In genomic region chr1:46244656-46245371, GRCh38 we compare ENCODE assay signal across 9 cellular contexts. TPM values are rescaled to one million over a fixed set of nuclear protein-coding genes. Genes with fewer than 3 reads are reported as not detected.
A peak's percentile ranks its signal among the peaks of the same experiment; 100 is the strongest.
DNase-seq lines count a peak whose midpoint lies in the region; ATAC-seq, FAIRE-seq and TF ChIP-seq lines count a peak whose summit lies in the region.
"Had no signal": no experiment of that assay in that cellular context is flagged by ENCODE, and none has a peak within 500 bp of the region (broad histone marks: within the 10 kb centered on the region; RNA-seq: fewer than 3 reads in every experiment).

No MANE protein-coding gene starts in this region.

- 64 to 68% methylated on average over 3 of the region's 3 CpGs for WGBS in upper lobe of left lung, 2 donors

- no peak for DNase-seq in D721Med (ENCODE audit: insufficient read length, low spot score)
- DNase-seq in H7: peak; percentile 68
- peak; percentile 70 for DNase-seq in SK-MEL-5 (ENCODE audit: low read depth, low spot score)
- DNase-seq in iris pigment epithelial cell (ENCODE audit: low read depth): peak; percentile 22
- DNase-seq in upper lobe of left lung: no peak
- no peak for DNase-seq in tibial artery
- DNase-seq in activated CD4-positive, alpha-beta T cell treated with anti-CD3 and anti-CD28 coated beads for 4 hours: no peak

- H3K27ac ChIP-seq in upper lobe of left lung (no peak overlapping the region), tibial artery (no peak overlapping the region)
- H3K27ac ChIP-seq: SJCRH30 had no signal

- H3K4me3 ChIP-seq in H7 (ENCODE audit: insufficient read depth, low read depth, low read length) (no peak overlapping the region), upper lobe of left lung (no peak overlapping the region), tibial artery (no peak overlapping the region)
- H3K4me3 ChIP-seq: SJCRH30 had no signal

- intact Hi-C loops in tibial artery (cut with DNase I; ENCODE audit: low total_unique reads): loop anchor here (5.0 to 10.0 kb wide), 2 partner anchors 57 to 100 kb away; partner anchors contain the start of genes LRRC41, NSUN4 and UQCRH

- FAIRE-seq in D721Med (lab: Jason Lieb, UNC): no peak

- peaks cover 5% of the 10 kb centered on the region for H3K36me3 ChIP-seq in H7 (replicated peaks; ENCODE audit: control insufficient read depth, insufficient read depth, low read length)
- no peaks in the 10 kb centered on the region for H3K36me3 ChIP-seq in upper lobe of left lung
- H3K36me3 ChIP-seq in tibial artery: no peaks in the 10 kb centered on the region

- no peak for TF ChIP-seq EP300 in upper lobe of left lung (IDR thresholded peaks at IDR 0.05)

- in situ Hi-C loops in SK-MEL-5 (cut with HindIII; ENCODE audit: low pct_unique_long_range_greater_than_20kb, low sequenced_read_pairs): no loop called here

- H3K27me3 ChIP-seq in H7 (ENCODE audit: control insufficient read depth, insufficient read depth, low read length) (no peaks in the 10 kb centered on the region), upper lobe of left lung (no peaks in the 10 kb centered on the region), tibial artery (no peaks in the 10 kb centered on the region)
- H3K27me3 ChIP-seq: SJCRH30 had no signal

- H3K4me1 ChIP-seq in upper lobe of left lung: peaks cover 6 to 19% (median 15%) of the 10 kb centered on the region in 4 donors
- peaks cover 0 to 15% (median 12%) of the 10 kb centered on the region in 4 donors for H3K4me1 ChIP-seq in tibial artery

- TF ChIP-seq POLR2A in upper lobe of left lung (IDR thresholded peaks at IDR 0.05): no peak

- ATAC-seq in upper lobe of left lung (ENCODE audit: low FRiP score in 2 of 2) (no peak), HG02763 (IDR thresholded peaks at IDR 0.05; ENCODE audit: unreplicated experiment) (no peak)

- H3K9me3 ChIP-seq in upper lobe of left lung (no peaks in the 10 kb centered on the region), tibial artery (no peaks in the 10 kb centered on the region)
- H3K9me3 ChIP-seq: SJCRH30 had no signal

- TF ChIP-seq CTCF in D721Med (IDR thresholded peaks at IDR 0.05; ENCODE audit: insufficient read depth, missing control alignments): peak; percentile 38
- peak in 3 of 6 experiments; percentile 9 to 20 (median 17) for TF ChIP-seq CTCF in upper lobe of left lung (IDR thresholded peaks at IDR 0.05)
- peak in 1 of 2 experiments; percentile 25 for TF ChIP-seq CTCF in tibial artery (IDR thresholded peaks at IDR 0.05)

RNA-seq across cellular contexts. Expression of gene RAD54L, which starts 2.7 kb away (rescaled TPM):
- total RNA-seq in H7 (2014; rRNA removed; shearing (Covaris generic)): 42.2 and 46.7 TPM in 2 replicates
- total RNA-seq in SK-MEL-5 (2014; rRNA removed; shearing (Covaris generic)): 3.3 TPM in 2 replicates
- 6.8 and 8.7 TPM in 2 replicates for polyA plus RNA-seq in SK-MEL-5 (2015; cell fraction: cytosol; rRNA removed)
- 25.7 and 35.2 TPM in 2 replicates for polyA plus RNA-seq in SK-MEL-5 (2015; cell fraction: nucleus; rRNA removed)
- 1 to 10 TPM in 3 of 6 donors, under 1 TPM in 1, not detected in 2; 0.78 to 2.4 (median 1.6) TPM for total RNA-seq in upper lobe of left lung

RNA-seq across cellular contexts. Expression of gene LURAP1, which starts 41.7 kb away (rescaled TPM):
- total RNA-seq in H7 (2014; rRNA removed; shearing (Covaris generic)): 3.6 and 4.5 TPM in 2 replicates
- 6.3 and 7.0 TPM in 2 replicates for total RNA-seq in SK-MEL-5 (2014; rRNA removed; shearing (Covaris generic))
- polyA plus RNA-seq in SK-MEL-5 (2015; cell fraction: cytosol; rRNA removed): 7.8 and 10.2 TPM in 2 replicates
- polyA plus RNA-seq in SK-MEL-5 (2015; cell fraction: nucleus; rRNA removed): 13.9 and 17.2 TPM in 2 replicates
- 1 to 10 TPM in 5 of 6 donors, under 1 TPM in 1; 0.61 to 5.2 (median 2.8) TPM for total RNA-seq in upper lobe of left lung

RNA-seq across cellular contexts. Expression of gene POMGNT1, which starts 46.6 kb away (rescaled TPM):
- total RNA-seq in H7 (2014; rRNA removed; shearing (Covaris generic)): 87.1 and 95.2 TPM in 2 replicates
- total RNA-seq in SK-MEL-5 (2014; rRNA removed; shearing (Covaris generic)): 120 and 125 TPM in 2 replicates
- 123 and 132 TPM in 2 replicates for polyA plus RNA-seq in SK-MEL-5 (2015; cell fraction: cytosol; rRNA removed)
- 173 and 194 TPM in 2 replicates for polyA plus RNA-seq in SK-MEL-5 (2015; cell fraction: nucleus; rRNA removed)
- 10 to 100 TPM; 37.7 to 66.7 (median 47.5) TPM for total RNA-seq in upper lobe of left lung

RNA-seq across cellular contexts. Expression of gene LRRC41, which starts 58.6 kb away (rescaled TPM):
- 123 and 133 TPM in 2 replicates for total RNA-seq in H7 (2014; rRNA removed; shearing (Covaris generic))
- 36.9 and 42.8 TPM in 2 replicates for total RNA-seq in SK-MEL-5 (2014; rRNA removed; shearing (Covaris generic))
- polyA plus RNA-seq in SK-MEL-5 (2015; cell fraction: cytosol; rRNA removed): 48.8 and 51.8 TPM in 2 replicates
- 52.6 and 52.8 TPM in 2 replicates for polyA plus RNA-seq in SK-MEL-5 (2015; cell fraction: nucleus; rRNA removed)
- total RNA-seq in upper lobe of left lung: 10 to 100 TPM; 49.7 to 97.4 (median 52.8) TPM

RNA-seq across cellular contexts. Expression of gene UQCRH, which starts 58.7 kb away (rescaled TPM):
- 909 and 1,018 TPM in 2 replicates for total RNA-seq in H7 (2014; rRNA removed; shearing (Covaris generic))
- total RNA-seq in SK-MEL-5 (2014; rRNA removed; shearing (Covaris generic)): 653 and 801 TPM in 2 replicates
- 400 and 541 TPM in 2 replicates for polyA plus RNA-seq in SK-MEL-5 (2015; cell fraction: cytosol; rRNA removed)
- polyA plus RNA-seq in SK-MEL-5 (2015; cell fraction: nucleus; rRNA removed): 93.4 and 144 TPM in 2 replicates
- total RNA-seq in upper lobe of left lung: 100 to 1,000 TPM in 5 of 6 donors, 10 to 100 TPM in 1; 59.7 to 193 (median 126) TPM

Comparison
In these comparisons a context has a peak if more than half of its experiments do, and no peak if none do; other contexts are left out.
1. DNase-seq: peak in H7 (single experiment), SK-MEL-5 (single experiment) and iris pigment epithelial cell (single experiment); none in D721Med (single experiment), upper lobe of left lung (0 of 2), tibial artery (0 of 2) and activated CD4-positive, alpha-beta T cell treated with anti-CD3 and anti-CD28 coated beads for 4 hours (0 of 2).
2. RNA of gene RAD54L, which starts 2.7 kb away (total RNA-seq): 42.2 to 46.7 TPM in H7; 3.3 TPM in SK-MEL-5 and 0.78 to 2.4 TPM in upper lobe of left lung; every median in the first group is over 10 times any median in the second.